In genomic region chr17:77235370-77236080, GRCh38 we compare ENCODE assay signal across 8 cellular contexts.
A peak's percentile ranks its signal among the peaks of the same experiment; 100 is the strongest.
DNase-seq lines count a peak whose midpoint lies in the region; ATAC-seq and TF ChIP-seq lines count a peak whose summit lies in the region.

No MANE protein-coding gene starts in this region.

- intact Hi-C loops in left ventricle myocardium inferior (cut with micrococcal nuclease), result no loop called here

- H3K4me1 Mint-ChIP-seq in activated CD4-positive, alpha-beta T cell treated with anti-CD3 and anti-CD28 coated beads, Interleukin-2, amount 10 ng/mL, durations not matched to agents 7 days and 5 days, result peaks cover 21% of the 10 kb centered on the region

- ATAC-seq in GM21528 (IDR thresholded peaks at IDR 0.05; ENCODE audit: low FRiP score, unreplicated experiment) (no peak), HG03378 (IDR thresholded peaks at IDR 0.05; ENCODE audit: unreplicated experiment) (no peak)

- H3K9me3 Mint-ChIP-seq in activated CD4-positive, alpha-beta T cell treated with anti-CD3 and anti-CD28 coated beads, Interleukin-2, amount 10 ng/mL, durations not matched to agents 7 days and 5 days, result peaks cover 3% of the 10 kb centered on the region

- H3K9me3 ChIP-seq in left ventricle myocardium inferior (replicated peaks), result no peaks in the 10 kb centered on the region

- H3K36me3 ChIP-seq in left ventricle myocardium inferior, result no peaks in the 10 kb centered on the region

- DNase-seq in activated CD4-positive, alpha-beta T cell treated with anti-CD3 and anti-CD28 coated beads, Interleukin-2, amount 10 ng/mL, durations not matched to agents 7 days and 5 days, result peak; percentile 42
- no peak for DNase-seq in activated CD4-positive, alpha-beta T cell treated with anti-CD3 and anti-CD28 coated beads for 4 hours
- peak; percentile 52 to 53 for DNase-seq in activated T-cell treated with anti-CD3 and anti-CD28 coated beads, Interleukin-2, amount 50 U/mL, for 48 hours
- DNase-seq in left ventricle myocardium inferior (peak; percentile 45), smooth muscle cell of the brain vasculature (ENCODE audit: low read depth, low spot score) (peak; percentile 29), NCI-H774 (lab: John Stamatoyannopoulos, UW) (no peak)

- peak overlapping the region; percentile 49 for H3K4me3 ChIP-seq in left ventricle myocardium inferior

- H3K27ac Mint-ChIP-seq in activated CD4-positive, alpha-beta T cell treated with anti-CD3 and anti-CD28 coated beads, Interleukin-2, amount 10 ng/mL, durations not matched to agents 7 days and 5 days, result peak overlapping the region; percentile 89

- H3K4me3 Mint-ChIP-seq in activated CD4-positive, alpha-beta T cell treated with anti-CD3 and anti-CD28 coated beads, Interleukin-2, amount 10 ng/mL, durations not matched to agents 7 days and 5 days, result peak overlapping the region; percentile 66

- CTCF ChIA-PET in activated CD4-positive, alpha-beta T cell treated with anti-CD3 and anti-CD28 coated beads, Interleukin-2, amount 10 ng/mL, durations not matched to agents 7 days and 5 days (lab: Charles Lee), result interaction anchor here (1.0 to 1.6 kb wide), 3 partner anchors 8 to 149 kb away, joined by 3 to 5 read pairs (median 5); no protein-coding TSS in a partner anchor

- no peaks in the 10 kb centered on the region for H3K27me3 ChIP-seq in left ventricle myocardium inferior (ENCODE audit: low read depth)

- H3K36me3 Mint-ChIP-seq in activated CD4-positive, alpha-beta T cell treated with anti-CD3 and anti-CD28 coated beads, Interleukin-2, amount 10 ng/mL, durations not matched to agents 7 days and 5 days (ENCODE audit: low read depth), result peaks cover 4% of the 10 kb centered on the region

- peak overlapping the region; percentile 76 for H3K27ac ChIP-seq in left ventricle myocardium inferior (replicated peaks)

- no peaks in the 10 kb centered on the region for H3K27me3 Mint-ChIP-seq in activated CD4-positive, alpha-beta T cell treated with anti-CD3 and anti-CD28 coated beads, Interleukin-2, amount 10 ng/mL, durations not matched to agents 7 days and 5 days

- POLR2A ChIA-PET in activated CD4-positive, alpha-beta T cell treated with anti-CD3 and anti-CD28 coated beads, Interleukin-2, amount 10 ng/mL, durations not matched to agents 7 days and 5 days (lab: Charles Lee), result interaction anchor here (0.6 kb wide), 1 partner anchor 12 kb away, joined by 6 read pairs; no protein-coding TSS in a partner anchor

- H3K4me1 ChIP-seq in left ventricle myocardium inferior, result peaks cover 26% of the 10 kb centered on the region

- TF ChIP-seq CTCF in left ventricle myocardium inferior (IDR thresholded peaks at IDR 0.05; ENCODE audit: borderline replicate concordance), result no peak

Comparison
In these comparisons a context has a peak if more than half of its experiments do, and no peak if none do; other contexts are left out.
1. DNase-seq: peak in activated CD4-positive, alpha-beta T cell treated with anti-CD3 and anti-CD28 coated beads, Interleukin-2, amount 10 ng/mL, durations not matched to agents 7 days and 5 days (single experiment), activated T-cell treated with anti-CD3 and anti-CD28 coated beads, Interleukin-2, amount 50 U/mL, for 48 hours (2 of 2), left ventricle myocardium inferior (single experiment) and smooth muscle cell of the brain vasculature (single experiment); none in activated CD4-positive, alpha-beta T cell treated with anti-CD3 and anti-CD28 coated beads for 4 hours (0 of 2) and NCI-H774 (single experiment).